In genomic region chr7:116730097-116731018, GRCh38 we compare ENCODE assay signal across 1 cellular context.
TF ChIP-seq lines count a peak whose summit lies in the region.

No MANE protein-coding gene starts in this region.

TF ChIP-seq in HepG2, 621 proteins besides CTCF, POLR2A, EP300 and RAD21:
- TF ChIP-seq CBX1 (IDR thresholded peaks at IDR 0.05; ENCODE audit: low read depth) (no peak), ISX (CRISPR knock-in tag; conservative IDR thresholded peaks at IDR 0.05) (no peak), ZNF34 (CRISPR knock-in tag; IDR thresholded peaks at IDR 0.05; ENCODE audit: borderline replicate concordance) (no peak), ZNF264 (CRISPR knock-in tag; IDR thresholded peaks at IDR 0.05) (no peak), KLF9 (CRISPR knock-in tag; IDR thresholded peaks at IDR 0.05; ENCODE audit: low read depth) (no peak), SALL1 (CRISPR knock-in tag; IDR thresholded peaks at IDR 0.05) (no peak), PRPF4 (IDR thresholded peaks at IDR 0.05; ENCODE audit: low read depth, low read length, poor library complexity, severe bottlenecking) (no peak), MIXL1 (CRISPR knock-in tag; IDR thresholded peaks at IDR 0.05) (no peak), ZMAT5 (CRISPR knock-in tag; IDR thresholded peaks at IDR 0.05; ENCODE audit: borderline replicate concordance, low read depth) (no peak), CEBPZ (IDR thresholded peaks at IDR 0.05; ENCODE audit: low read length) (no peak), IRF9 (CRISPR knock-in tag; IDR thresholded peaks at IDR 0.05; ENCODE audit: borderline replicate concordance) (no peak), NR3C1 (CRISPR knock-in tag; IDR thresholded peaks at IDR 0.05) (no peak)
